Comparison of ENCODE assay signal across 8 cellular contexts in the genomic region with DNA sequence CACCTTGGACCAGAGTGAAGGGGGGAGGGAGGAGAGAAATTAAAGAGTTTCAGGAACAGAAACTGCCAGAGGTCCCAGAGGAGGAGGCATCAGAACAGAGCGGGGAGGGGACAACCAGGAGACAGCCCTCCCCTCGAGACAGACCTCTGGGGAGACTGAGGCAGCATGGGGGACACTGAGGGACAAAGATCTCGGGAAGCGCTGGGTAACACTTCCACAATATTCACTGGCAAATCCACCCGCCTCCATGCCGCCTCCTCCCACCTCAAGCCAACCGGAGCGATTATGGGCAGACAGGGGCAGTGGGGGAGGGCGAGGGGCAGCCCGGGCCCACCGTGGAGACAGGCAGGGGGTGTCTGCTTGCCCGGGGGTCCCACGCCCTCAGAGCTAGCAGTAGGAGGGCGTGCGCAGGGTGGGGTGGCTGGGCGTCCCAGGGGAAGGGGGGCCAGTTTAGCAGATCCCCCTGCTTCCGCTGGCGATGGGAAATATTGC. TPM values are rescaled to one million over a fixed set of nuclear protein-coding genes. Genes with fewer than 3 reads are reported as not detected.
DNase-seq lines count a peak whose midpoint lies in the region; ATAC-seq and TF ChIP-seq lines count a peak whose summit lies in the region.

No MANE protein-coding gene starts in this region.

- H3K4me1 ChIP-seq in right lobe of liver = peaks cover 0 to 47% (median 3%) of the 10 kb centered on the region in 4 donors
- H3K4me1 ChIP-seq in urinary bladder (ENCODE audit: insufficient read depth) = peaks cover 1% of the 10 kb centered on the region

- H3K4me1 Mint-ChIP-seq in activated naive CD4-positive, alpha-beta T cell treated with anti-CD3 and anti-CD28 coated beads, Interleukin-2, amount 10 ng/mL, durations not matched to agents 7 days and 5 days = peaks cover 54% of the 10 kb centered on the region
- H3K4me1 Mint-ChIP-seq in activated naive CD8-positive, alpha-beta T cell treated with anti-CD3 and anti-CD28 coated beads, Interleukin-2, amount 50 U/mL, for 24 hours = peaks cover 42% of the 10 kb centered on the region

- peaks cover 3% of the 10 kb centered on the region for H3K36me3 Mint-ChIP-seq in activated naive CD4-positive, alpha-beta T cell treated with anti-CD3 and anti-CD28 coated beads, Interleukin-2, amount 10 ng/mL, durations not matched to agents 7 days and 5 days
- H3K36me3 Mint-ChIP-seq in activated naive CD4-positive, alpha-beta T cell treated with anti-CD3 and anti-CD28 coated beads, Interleukin-2, amount 50 U/mL, for 72 hours = peaks cover 0 to 3% of the 10 kb centered on the region in 2 donors
- H3K36me3 Mint-ChIP-seq in activated naive CD8-positive, alpha-beta T cell treated with anti-CD3 and anti-CD28 coated beads, Interleukin-2, amount 50 U/mL, for 24 hours (ENCODE audit: low read depth) = peaks cover 3% of the 10 kb centered on the region

- no peak for TF ChIP-seq POLR2A in right lobe of liver (IDR thresholded peaks at IDR 0.05)

- no peak overlapping the region for H3K27ac Mint-ChIP-seq in activated naive CD4-positive, alpha-beta T cell treated with anti-CD3 and anti-CD28 coated beads, Interleukin-2, amount 10 ng/mL, durations not matched to agents 7 days and 5 days
- no peak overlapping the region for H3K27ac Mint-ChIP-seq in activated naive CD4-positive, alpha-beta T cell treated with anti-CD3 and anti-CD28 coated beads, Interleukin-2, amount 50 U/mL, for 72 hours
- peak overlapping the region; percentile 35 for H3K27ac Mint-ChIP-seq in activated naive CD8-positive, alpha-beta T cell treated with anti-CD3 and anti-CD28 coated beads, Interleukin-2, amount 50 U/mL, for 24 hours

- no peaks in the 10 kb centered on the region for H3K9me3 ChIP-seq in right lobe of liver

- H3K36me3 ChIP-seq in right lobe of liver = no peaks in the 10 kb centered on the region
- no peaks in the 10 kb centered on the region for H3K36me3 ChIP-seq in urinary bladder (ENCODE audit: insufficient read depth)

- DNase-seq in activated naive CD4-positive, alpha-beta T cell treated with anti-CD3 and anti-CD28 coated beads, Interleukin-2, amount 10 ng/mL, durations not matched to agents 7 days and 5 days = no peak
- no peak for DNase-seq in activated naive CD4-positive, alpha-beta T cell treated with anti-CD3 and anti-CD28 coated beads, Interleukin-2, amount 50 U/mL, for 72 hours (ENCODE audit: low spot score in 2 of 2)
- DNase-seq in activated naive CD8-positive, alpha-beta T cell treated with anti-CD3 and anti-CD28 coated beads, Interleukin-2, amount 50 U/mL, for 24 hours = no peak
- DNase-seq in right lobe of liver (no peak), NCI-H146 treated with DMSO at 0.1 percent for 48 hours (lab: John Stamatoyannopoulos, UW; ENCODE audit: unreplicated experiment) (no peak)
- no peak for DNase-seq in effector CD4-positive, alpha-beta T cell

- no peak for ATAC-seq in activated naive CD4-positive, alpha-beta T cell treated with anti-CD3 and anti-CD28 coated beads, Interleukin-2, amount 50 U/mL, for 72 hours
- no peak for ATAC-seq in activated naive CD8-positive, alpha-beta T cell treated with anti-CD3 and anti-CD28 coated beads, Interleukin-2, amount 50 U/mL, for 24 hours
- ATAC-seq in right lobe of liver = no peak
- ATAC-seq in GM19035 (IDR thresholded peaks at IDR 0.05; ENCODE audit: unreplicated experiment) = no peak

- no peaks in the 10 kb centered on the region for H3K9me3 Mint-ChIP-seq in activated naive CD4-positive, alpha-beta T cell treated with anti-CD3 and anti-CD28 coated beads, Interleukin-2, amount 10 ng/mL, durations not matched to agents 7 days and 5 days
- H3K9me3 Mint-ChIP-seq in activated naive CD4-positive, alpha-beta T cell treated with anti-CD3 and anti-CD28 coated beads, Interleukin-2, amount 50 U/mL, for 72 hours = no peaks in the 10 kb centered on the region
- no peaks in the 10 kb centered on the region for H3K9me3 Mint-ChIP-seq in activated naive CD8-positive, alpha-beta T cell treated with anti-CD3 and anti-CD28 coated beads, Interleukin-2, amount 50 U/mL, for 24 hours

- CTCF ChIA-PET in activated naive CD4-positive, alpha-beta T cell treated with anti-CD3 and anti-CD28 coated beads, Interleukin-2, amount 10 ng/mL, durations not matched to agents 7 days and 5 days (lab: Charles Lee) = interaction anchor here (2.7 kb wide), 1 partner anchor 12 kb away, joined by 9 read pairs; no protein-coding TSS in a partner anchor

- H3K27ac ChIP-seq in right lobe of liver = peak overlapping the region in 2 of 3 donors; percentile 37 to 67
- peak overlapping the region; percentile 12 for H3K27ac ChIP-seq in urinary bladder (ENCODE audit: low read depth)

- TF ChIP-seq CTCF in right lobe of liver (IDR thresholded peaks at IDR 0.05) = no peak

- H3K27me3 ChIP-seq in right lobe of liver = no peaks in the 10 kb centered on the region

- H3K27me3 Mint-ChIP-seq in activated naive CD4-positive, alpha-beta T cell treated with anti-CD3 and anti-CD28 coated beads, Interleukin-2, amount 10 ng/mL, durations not matched to agents 7 days and 5 days = peaks cover 97% of the 10 kb centered on the region
- peaks cover 66% of the 10 kb centered on the region for H3K27me3 Mint-ChIP-seq in activated naive CD8-positive, alpha-beta T cell treated with anti-CD3 and anti-CD28 coated beads, Interleukin-2, amount 50 U/mL, for 24 hours

- intact Hi-C loops in right lobe of liver (cut with DNase I) = no loop called here

- peak overlapping the region; percentile 56 for H3K4me3 Mint-ChIP-seq in activated naive CD4-positive, alpha-beta T cell treated with anti-CD3 and anti-CD28 coated beads, Interleukin-2, amount 10 ng/mL, durations not matched to agents 7 days and 5 days
- H3K4me3 Mint-ChIP-seq in activated naive CD8-positive, alpha-beta T cell treated with anti-CD3 and anti-CD28 coated beads, Interleukin-2, amount 50 U/mL, for 24 hours = peak overlapping the region; percentile 67

- H3K4me3 ChIP-seq in right lobe of liver (peak overlapping the region; percentile 46 to 59 (median 49)), urinary bladder (ENCODE audit: low read depth, low read length) (peak overlapping the region; percentile 67)

- WGBS in right lobe of liver (ENCODE audit: insufficient coverage, low coverage, low lambda C conversion rate, missing lambda C conversion rate) = 26% methylated on average over 7 of the region's 18 CpGs
- 4% methylated on average over 18 of the region's 18 CpGs for WGBS in urinary bladder

RNA-seq across cellular contexts. Expression of gene PCGF2, which starts 1.2 kb away (rescaled TPM):
- total RNA-seq in activated naive CD4-positive, alpha-beta T cell treated with anti-CD3 and anti-CD28 coated beads, Interleukin-2, amount 50 U/mL, for 72 hours = 1 to 10 TPM; 3.1 to 6.9 TPM
- 1 to 10 TPM; 1.7 to 8.0 (median 3.9) TPM for total RNA-seq in right lobe of liver
- total RNA-seq in urinary bladder = 8.2 TPM
- 26.5 TPM for polyA plus RNA-seq in urinary bladder

RNA-seq across cellular contexts. Expression of gene PSMB3, which starts 5.6 kb away (rescaled TPM):
- total RNA-seq in activated naive CD4-positive, alpha-beta T cell treated with anti-CD3 and anti-CD28 coated beads, Interleukin-2, amount 50 U/mL, for 72 hours = 100 to 1,000 TPM; 339 to 405 TPM
- total RNA-seq in right lobe of liver (100 to 1,000 TPM in 5 of 6 experiments, 10 to 100 TPM in 1; 85.2 to 183 (median 120) TPM), urinary bladder (97.5 TPM)
- 202 TPM for polyA plus RNA-seq in urinary bladder

RNA-seq across cellular contexts. Expression of gene CISD3, which starts 16.8 kb away (rescaled TPM):
- 10 to 100 TPM; 32.7 to 40.7 TPM for total RNA-seq in activated naive CD4-positive, alpha-beta T cell treated with anti-CD3 and anti-CD28 coated beads, Interleukin-2, amount 50 U/mL, for 72 hours
- total RNA-seq in right lobe of liver = 10 to 100 TPM; 34.2 to 88.1 (median 55.1) TPM
- total RNA-seq in urinary bladder = 1.6 TPM
- 40.6 TPM for polyA plus RNA-seq in urinary bladder

RNA-seq across cellular contexts. Expression of gene MLLT6, which starts 41.9 kb away (rescaled TPM):
- total RNA-seq in activated naive CD4-positive, alpha-beta T cell treated with anti-CD3 and anti-CD28 coated beads, Interleukin-2, amount 50 U/mL, for 72 hours = 100 to 1,000 TPM; 204 to 288 TPM
- total RNA-seq in right lobe of liver (10 to 100 TPM; 10.1 to 30.9 (median 25.6) TPM), urinary bladder (38.5 TPM)
- 67.8 TPM for polyA plus RNA-seq in urinary bladder

RNA-seq across cellular contexts. Expression of gene PIP4K2B, which starts 52.4 kb away (rescaled TPM):
- 10 to 100 TPM; 38.4 to 45.5 TPM for total RNA-seq in activated naive CD4-positive, alpha-beta T cell treated with anti-CD3 and anti-CD28 coated beads, Interleukin-2, amount 50 U/mL, for 72 hours
- total RNA-seq in right lobe of liver (10 to 100 TPM; 11.5 to 19.5 (median 15.4) TPM), urinary bladder (47.0 TPM)
- 35.8 TPM for polyA plus RNA-seq in urinary bladder

Comparison
In these comparisons a context has a peak if more than half of its experiments do, and no peak if none do; other contexts are left out.
1. RNA of gene CISD3, which starts 16.8 kb away (total RNA-seq): 34.2 to 88.1 TPM in right lobe of liver and 32.7 to 40.7 TPM in activated naive CD4-positive, alpha-beta T cell treated with anti-CD3 and anti-CD28 coated beads, Interleukin-2, amount 50 U/mL, for 72 hours; 1.6 TPM in urinary bladder (single experiment); every median in the first group is over 10 times any median in the second.